ENCODE assay signal across 1 cellular context in the genomic region with DNA sequence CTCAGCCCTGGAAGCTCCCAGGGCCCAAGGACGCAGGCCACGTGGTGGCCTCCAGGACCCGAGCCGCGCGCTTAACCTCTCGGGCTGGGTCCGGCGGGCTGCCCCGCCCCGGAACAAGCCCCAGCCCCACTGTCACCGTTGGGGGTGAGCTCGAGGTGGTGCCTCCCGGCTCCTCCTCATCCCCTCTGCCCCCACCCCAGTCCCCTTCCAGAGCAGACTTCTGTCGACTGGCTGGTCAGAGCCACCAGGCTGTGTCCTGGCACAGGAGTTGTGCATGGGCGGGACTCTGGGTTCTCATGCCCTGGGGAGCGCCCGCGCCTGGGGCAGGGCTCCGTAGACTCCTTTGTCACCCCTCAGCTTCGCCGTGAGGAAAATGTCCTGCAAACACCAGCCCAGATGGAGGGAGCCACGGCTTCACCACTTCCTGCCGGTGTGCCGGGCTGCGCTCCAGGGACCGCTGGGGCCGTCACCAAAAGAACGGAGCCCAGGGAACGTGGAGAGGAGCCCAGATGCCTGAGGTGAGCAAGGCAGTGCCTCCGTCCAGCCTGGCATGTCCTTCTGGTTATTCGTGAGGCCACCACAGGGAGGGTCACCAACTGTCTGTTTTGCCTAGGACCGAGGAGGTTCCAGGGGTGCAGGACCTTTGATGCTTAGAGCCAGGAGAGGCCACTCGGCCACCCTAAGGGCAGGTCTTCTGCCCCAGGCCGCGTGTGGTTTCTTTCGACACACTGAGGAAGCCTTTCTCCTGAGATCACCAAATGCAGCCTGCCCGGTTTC.
TF ChIP-seq lines count a peak whose summit lies in the region.

No MANE protein-coding gene starts in this region.

TF ChIP-seq in SK-N-SH treated with all-trans-retinoic acid at 6 μM for 48 hours, 23 proteins besides CTCF, POLR2A, EP300 and RAD21 (continued from another document):
- TF ChIP-seq ARNTL (CRISPR knock-in tag; IDR thresholded peaks at IDR 0.05; ENCODE audit: borderline replicate concordance, low read depth) (no peak), TCF4 (CRISPR knock-in tag; IDR thresholded peaks at IDR 0.05; ENCODE audit: borderline replicate concordance) (no peak)
